ENCODE assay signal across 13 cellular contexts in the genomic region with DNA sequence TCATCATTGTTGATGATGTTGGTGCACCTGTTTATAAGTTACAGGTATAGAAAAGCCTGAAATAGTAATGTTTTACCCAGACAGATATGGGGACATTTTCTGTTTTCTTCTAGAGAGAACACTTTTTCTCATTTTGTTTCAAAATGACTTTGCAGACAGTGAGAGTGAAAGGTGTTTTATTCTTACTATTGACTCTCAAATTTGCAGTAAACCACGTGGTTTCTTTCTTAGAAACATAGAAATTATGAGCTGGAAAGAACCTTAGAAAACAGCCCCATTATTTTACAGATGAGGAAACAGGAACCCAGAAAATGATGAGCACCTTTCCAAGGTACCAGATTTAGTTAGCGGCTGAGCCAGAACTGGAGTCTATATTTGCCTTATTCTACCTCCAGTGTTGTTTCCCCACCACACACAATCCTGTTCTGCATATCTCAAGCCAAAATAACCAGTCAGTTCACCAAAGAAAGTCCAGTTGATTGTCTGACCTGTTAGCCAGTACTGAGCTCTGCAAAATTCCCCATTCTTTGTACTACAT.
DNase-seq lines count a peak whose midpoint lies in the region; ATAC-seq and TF ChIP-seq lines count a peak whose summit lies in the region.
"Had no signal": no experiment of that assay in that cellular context is flagged by ENCODE, and none has a peak within 500 bp of the region (broad histone marks: within the 10 kb centered on the region; RNA-seq: fewer than 3 reads in every experiment).

No MANE protein-coding gene starts in this region.

- no peaks in the 10 kb centered on the region for H3K79me2 ChIP-seq in hepatocyte

- no peak overlapping the region for H3K4me3 ChIP-seq in hepatocyte
- H3K4me3 ChIP-seq: BLaER1 treated with 17β-estradiol and CSF1 and Interleukin-3, amounts not matched to agents 10 nM and 100 nM had no signal

- peak; percentile 90 for ATAC-seq in GM19023 (IDR thresholded peaks at IDR 0.05; ENCODE audit: unreplicated experiment)
- ATAC-seq in HG02623 (IDR thresholded peaks at IDR 0.05; ENCODE audit: unreplicated experiment) = peak; percentile 81
- peak; percentile 81 for ATAC-seq in HG03460 (IDR thresholded peaks at IDR 0.05; ENCODE audit: unreplicated experiment)
- ATAC-seq: esophagus mucosa had no signal

- no peaks in the 10 kb centered on the region for H3K27me3 ChIP-seq in hepatocyte
- H3K27me3 ChIP-seq: BLaER1 treated with 17β-estradiol and CSF1 and Interleukin-3, amounts not matched to agents 10 nM and 100 nM had no signal

- no peaks in the 10 kb centered on the region for H3K9me3 ChIP-seq in hepatocyte (ENCODE audit: low read depth)

- DNase-seq in GM10266 (ENCODE audit: extremely low spot score) (peak; percentile 32), NCI-H82 (lab: John Stamatoyannopoulos, UW) (no peak), NCI-H2081 (lab: John Stamatoyannopoulos, UW) (no peak), amygdala (lab: John Stamatoyannopoulos, UW) (no peak), hepatocyte (ENCODE audit: low spot score) (no peak)
- DNase-seq: amniotic stem cell, nucleus accumbens, T1000 had no signal

- H3K9me2 ChIP-seq in hepatocyte (replicated peaks; ENCODE audit: insufficient read depth) = no peaks in the 10 kb centered on the region

- no peaks in the 10 kb centered on the region for H3K4me1 ChIP-seq in hepatocyte (ENCODE audit: insufficient read depth)

- H3K4me2 ChIP-seq in hepatocyte = no peak overlapping the region
- H3K4me2 ChIP-seq: BLaER1 treated with 17β-estradiol and CSF1 and Interleukin-3, amounts not matched to agents 10 nM and 100 nM had no signal

- no peaks in the 10 kb centered on the region for H4K20me1 ChIP-seq in hepatocyte (ENCODE audit: insufficient read depth, poor library complexity, severe bottlenecking)
- H4K20me1 ChIP-seq: BLaER1 treated with 17β-estradiol and CSF1 and Interleukin-3, amounts not matched to agents 10 nM and 100 nM had no signal

- no peaks in the 10 kb centered on the region for H3K36me3 ChIP-seq in hepatocyte (replicated peaks; ENCODE audit: insufficient read depth, low read depth)
- H3K36me3 ChIP-seq: BLaER1 treated with 17β-estradiol and CSF1 and Interleukin-3, amounts not matched to agents 10 nM and 100 nM had no signal

- H3K27ac ChIP-seq in hepatocyte = no peak overlapping the region
- H3K27ac ChIP-seq: BLaER1 treated with 17β-estradiol and CSF1 and Interleukin-3, amounts not matched to agents 10 nM and 100 nM had no signal

- H2AFZ ChIP-seq in hepatocyte = no peak overlapping the region

- WGBS in hepatocyte (ENCODE audit: low lambda C conversion rate, missing lambda C conversion rate) = 90% methylated on average over 2 of the region's 2 CpGs

- no peak for TF ChIP-seq CTCF in GM10266 (IDR thresholded peaks at IDR 0.05; ENCODE audit: control insufficient read depth, insufficient read depth, low read depth, missing control alignments)
- no peak for TF ChIP-seq CTCF in hepatocyte (IDR thresholded peaks at IDR 0.05; ENCODE audit: poor library complexity)
